19 cellular contexts compared by ENCODE assay signal in genomic region chr2:71476495-71476894, GRCh38. TPM values are rescaled to one million over a fixed set of nuclear protein-coding genes. Genes with fewer than 3 reads are reported as not detected.
"Had no signal": no experiment of that assay in that cellular context is flagged by ENCODE, and none has a peak within 500 bp of the region (broad histone marks: within the 10 kb centered on the region; RNA-seq: fewer than 3 reads in every experiment).

No MANE protein-coding gene starts in this region.

- H3K9me2 ChIP-seq: SK-N-SH had no signal

- H3K27ac ChIP-seq: RWPE1 had no signal

- H3K9ac ChIP-seq: SK-N-SH had no signal

- DNase-seq: KBM-7, MV-4-11, NCI-H1048, NCI-H1105, NCI-H1417, NCI-H1436 treated with DMSO at 0.1 percent for 48 hours, NCI-H1694, NCI-H187 treated with DMSO at 0.1 percent for 48 hours, NCI-H2029 treated with DMSO at 0.1 percent for 48 hours, NCI-H2171 treated with DMSO at 0.1 percent for 48 hours, NCI-H345, NCI-H446 treated with DMSO at 0.1 percent for 48 hours, NCI-H510A treated with DMSO at 0.1 percent for 48 hours, NCI-H526, NCI-H748 treated with DMSO at 0.1 percent for 48 hours, SHP77, SK-N-SH had no signal

- H3K4me2 ChIP-seq: SK-N-SH had no signal

- H3K9me3 ChIP-seq: SK-N-SH had no signal

RNA-seq across cellular contexts. Expression of gene DYSF, which starts 23.1 kb away (rescaled TPM):
- total RNA-seq: HT-29 had no signal
